13 cellular contexts compared by ENCODE assay signal in the genomic region with DNA sequence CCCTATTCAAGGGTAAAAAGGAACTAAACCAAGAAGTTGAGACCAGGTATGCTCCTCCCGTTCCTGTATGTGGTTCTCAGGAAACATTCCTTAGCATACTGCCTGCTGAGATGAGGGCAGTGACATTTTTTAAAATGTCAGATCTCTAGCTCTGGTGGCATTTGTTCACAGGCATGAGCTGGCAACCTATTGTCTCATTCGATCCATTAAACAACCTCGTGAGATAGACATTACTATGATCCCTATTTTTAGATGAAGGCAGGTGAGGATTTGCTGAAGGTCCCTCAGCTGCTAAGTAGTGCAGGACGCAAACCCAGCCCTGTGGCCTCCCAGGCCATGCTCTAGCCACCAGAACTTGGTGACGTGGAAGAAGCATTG.
DNase-seq lines count a peak whose midpoint lies in the region; ATAC-seq, FAIRE-seq and TF ChIP-seq lines count a peak whose summit lies in the region.
"Had no signal": no experiment of that assay in that cellular context is flagged by ENCODE, and none has a peak within 500 bp of the region (broad histone marks: within the 10 kb centered on the region; RNA-seq: fewer than 3 reads in every experiment).

No MANE protein-coding gene starts in this region.

- H3K36me3 Mint-ChIP-seq in activated naive CD4-positive, alpha-beta T cell treated with anti-CD3 and anti-CD28 coated beads, Interleukin-2, amount 50 U/mL, for 24 hours = peaks cover 17% of the 10 kb centered on the region
- H3K36me3 Mint-ChIP-seq in activated naive CD8-positive, alpha-beta T cell treated with anti-CD3 and anti-CD28 coated beads, Interleukin-2, amount 10 ng/mL, durations not matched to agents 7 days and 5 days = peaks cover 48% of the 10 kb centered on the region
- H3K36me3 Mint-ChIP-seq: brain had no signal

- in situ Hi-C loops in HAP-1 (cut with MboI; ENCODE audit: low sequenced_read_pairs) = no loop called here

- no peaks in the 10 kb centered on the region for H3K9me3 ChIP-seq in HAP-1

- no peak for TF ChIP-seq CTCF in foreskin keratinocyte (conservative IDR thresholded peaks at IDR 0.05)

- H3K4me1 Mint-ChIP-seq in activated naive CD4-positive, alpha-beta T cell treated with anti-CD3 and anti-CD28 coated beads, Interleukin-2, amount 50 U/mL, for 24 hours = peaks cover 32% of the 10 kb centered on the region
- peaks cover 23% of the 10 kb centered on the region for H3K4me1 Mint-ChIP-seq in activated naive CD8-positive, alpha-beta T cell treated with anti-CD3 and anti-CD28 coated beads, Interleukin-2, amount 10 ng/mL, durations not matched to agents 7 days and 5 days
- H3K4me1 Mint-ChIP-seq: brain had no signal

- ATAC-seq in HG03135 (IDR thresholded peaks at IDR 0.05; ENCODE audit: unreplicated experiment) = peak; percentile 13
- no peak for ATAC-seq in activated naive CD8-positive, alpha-beta T cell treated with anti-CD3 and anti-CD28 coated beads, Interleukin-2, amount 10 ng/mL, durations not matched to agents 7 days and 5 days (ENCODE audit: low read depth)
- ATAC-seq in HG02870 (IDR thresholded peaks at IDR 0.05; ENCODE audit: unreplicated experiment) = no peak
- ATAC-seq in foreskin keratinocyte = no peak

- H3K4me1 ChIP-seq in HAP-1 = peaks cover 12% of the 10 kb centered on the region
- no peaks in the 10 kb centered on the region for H3K4me1 ChIP-seq in foreskin keratinocyte

- H3K27ac ChIP-seq in foreskin keratinocyte = no peak overlapping the region
- H3K27ac ChIP-seq: SK-N-MC had no signal

- H3K27me3 Mint-ChIP-seq in activated naive CD4-positive, alpha-beta T cell treated with anti-CD3 and anti-CD28 coated beads, Interleukin-2, amount 50 U/mL, for 24 hours = no peaks in the 10 kb centered on the region
- no peaks in the 10 kb centered on the region for H3K27me3 Mint-ChIP-seq in activated naive CD8-positive, alpha-beta T cell treated with anti-CD3 and anti-CD28 coated beads, Interleukin-2, amount 10 ng/mL, durations not matched to agents 7 days and 5 days

- FAIRE-seq in GM12891 (lab: Jason Lieb, UNC) = no peak
- FAIRE-seq: G401.6, small intestine had no signal

- H3K27me3 ChIP-seq in HAP-1 (ENCODE audit: low read depth) (no peaks in the 10 kb centered on the region), foreskin keratinocyte (peaks cover 2% of the 10 kb centered on the region)

- TF ChIP-seq POLR2A in GM12891 (IDR thresholded peaks at IDR 0.05; ENCODE audit: low read depth, low read length) = no peak

- no peaks in the 10 kb centered on the region for H3K9me3 Mint-ChIP-seq in activated naive CD4-positive, alpha-beta T cell treated with anti-CD3 and anti-CD28 coated beads, Interleukin-2, amount 50 U/mL, for 24 hours
- no peaks in the 10 kb centered on the region for H3K9me3 Mint-ChIP-seq in activated naive CD8-positive, alpha-beta T cell treated with anti-CD3 and anti-CD28 coated beads, Interleukin-2, amount 10 ng/mL, durations not matched to agents 7 days and 5 days

- no peaks in the 10 kb centered on the region for H3K36me3 ChIP-seq in HAP-1 (replicated peaks)

- H3K4me3 Mint-ChIP-seq in activated naive CD4-positive, alpha-beta T cell treated with anti-CD3 and anti-CD28 coated beads, Interleukin-2, amount 50 U/mL, for 24 hours = peak overlapping the region; percentile 19
- peak overlapping the region; percentile 49 for H3K4me3 Mint-ChIP-seq in activated naive CD8-positive, alpha-beta T cell treated with anti-CD3 and anti-CD28 coated beads, Interleukin-2, amount 10 ng/mL, durations not matched to agents 7 days and 5 days
- H3K4me3 Mint-ChIP-seq: brain had no signal

- H3K27ac Mint-ChIP-seq in activated naive CD4-positive, alpha-beta T cell treated with anti-CD3 and anti-CD28 coated beads, Interleukin-2, amount 50 U/mL, for 24 hours = peak overlapping the region; percentile 70
- peak overlapping the region; percentile 77 for H3K27ac Mint-ChIP-seq in activated naive CD8-positive, alpha-beta T cell treated with anti-CD3 and anti-CD28 coated beads, Interleukin-2, amount 10 ng/mL, durations not matched to agents 7 days and 5 days
- H3K27ac Mint-ChIP-seq: brain had no signal

- no peak overlapping the region for H3K4me3 ChIP-seq in HAP-1
- H3K4me3 ChIP-seq: SK-N-MC had no signal

- DNase-seq in activated naive CD4-positive, alpha-beta T cell (lab: John Stamatoyannopoulos, UW) = no peak
- DNase-seq in activated naive CD8-positive, alpha-beta T cell treated with anti-CD3 and anti-CD28 coated beads, Interleukin-2, amount 10 ng/mL, durations not matched to agents 7 days and 5 days = no peak
- DNase-seq in HAP-1 (ENCODE audit: low spot score in 2 of 2) (no peak), foreskin keratinocyte (no peak), GM12891 (ENCODE audit: insufficient read length, low spot score) (no peak)
- DNase-seq: NCI-H526 treated with DMSO at 0.1 percent for 48 hours had no signal

- POLR2A ChIA-PET in activated naive CD8-positive, alpha-beta T cell treated with anti-CD3 and anti-CD28 coated beads, Interleukin-2, amount 10 ng/mL, durations not matched to agents 7 days and 5 days (lab: Charles Lee) = no interaction called here

TF ChIP-seq in GM12891, 5 proteins besides CTCF, POLR2A, EP300 and RAD21:
- TF ChIP-seq TAF1 (IDR thresholded peaks at IDR 0.05; ENCODE audit: low read depth, low read length) (no peak), POLR2AphosphoS5 (IDR thresholded peaks at IDR 0.05; ENCODE audit: low read depth, low read length) (no peak)
TF ChIP-seq in GM12891: peak in this region for 0.
